Comparison of ENCODE assay signal across 23 cellular contexts in genomic region chr4:137015759-137016409, GRCh38.
DNase-seq lines count a peak whose midpoint lies in the region; ATAC-seq, FAIRE-seq and TF ChIP-seq lines count a peak whose summit lies in the region.
"Had no signal": no experiment of that assay in that cellular context is flagged by ENCODE, and none has a peak within 500 bp of the region (broad histone marks: within the 10 kb centered on the region; RNA-seq: fewer than 3 reads in every experiment).

No MANE protein-coding gene starts in this region.

- DNase-seq in HepG2 (ENCODE audit: low spot score), result no peak
- no peak for DNase-seq in right lobe of liver
- DNase-seq in astrocyte (ENCODE audit: low read depth), result peak; percentile 42
- DNase-seq in renal cortical epithelial cell (ENCODE audit: low read depth), result peak; percentile 7
- DNase-seq in SK-N-DZ (ENCODE audit: low spot score), result no peak
- no peak for DNase-seq in posterior cingulate gyrus
- DNase-seq: ACHN; Caco-2; CD4-positive, alpha-beta T cell; DMS79 treated with DMSO at 0.1 percent for 48 hours; GF-D8; GM23248; HFFc6; KBM-7 had no signal

- no peaks in the 10 kb centered on the region for H3K79me2 ChIP-seq in HepG2 (ENCODE audit: insufficient read depth, low read length)
- H3K79me2 ChIP-seq in astrocyte (ENCODE audit: insufficient read depth, low read length), result no peaks in the 10 kb centered on the region

- no peak overlapping the region for H3K4me3 ChIP-seq in HepG2 (replicated peaks in 1 of 3; ENCODE audit: insufficient read depth in 1 of 3, low read depth in 2 of 3, low read length in 3 of 3)
- H3K4me3 ChIP-seq in right lobe of liver, result no peak overlapping the region
- H3K4me3 ChIP-seq in HEK293 (ENCODE audit: low read depth, low read length), result no peak overlapping the region
- no peak overlapping the region for H3K4me3 ChIP-seq in astrocyte (ENCODE audit: insufficient read depth, low read depth, low read length)
- H3K4me3 ChIP-seq: GM23248, HAP-1 had no signal

- H3K4me1 ChIP-seq in HepG2 (ENCODE audit: insufficient read depth, low read length), result no peaks in the 10 kb centered on the region
- H3K4me1 ChIP-seq in right lobe of liver, result no peaks in the 10 kb centered on the region
- H3K4me1 ChIP-seq in HEK293 (ENCODE audit: control insufficient read depth, insufficient read depth, low read length), result no peaks in the 10 kb centered on the region
- no peaks in the 10 kb centered on the region for H3K4me1 ChIP-seq in astrocyte (ENCODE audit: insufficient read depth, low read length)
- H3K4me1 ChIP-seq: Caco-2, HAP-1 had no signal

- H3K4me3 Mint-ChIP-seq in astrocyte (ENCODE audit: unreplicated experiment), result no peak overlapping the region
- H3K4me3 Mint-ChIP-seq: CD4-positive, alpha-beta T cell; HFFc6; IgD-negative memory B cell had no signal

- TF ChIP-seq EP300 in HepG2 (IDR thresholded peaks at IDR 0.05; ENCODE audit: low read depth in 2 of 2, low read length in 2 of 2) (no peak), HepG2 (CRISPR knock-in tag; IDR thresholded peaks at IDR 0.05; ENCODE audit: borderline replicate concordance) (no peak)

- POLR2A ChIA-PET in HepG2 (lab: Yijun Ruan, JAX), result no interaction called here
- POLR2A ChIA-PET in HEK293 (lab: Yijun Ruan, JAX), result no interaction called here

- H3K27me3 ChIP-seq in HepG2 (ENCODE audit: control insufficient read depth in 1 of 2, insufficient read depth in 2 of 2, low read length in 2 of 2) (no peaks in the 10 kb centered on the region), right lobe of liver (no peaks in the 10 kb centered on the region), astrocyte (ENCODE audit: insufficient read depth, low read length) (no peaks in the 10 kb centered on the region)

- TF ChIP-seq CTCF in HepG2 (CRISPR knock-in tag; IDR thresholded peaks at IDR 0.05) (no peak), right lobe of liver (IDR thresholded peaks at IDR 0.05) (no peak), HEK293 (tag by site-specific recombination; IDR thresholded peaks at IDR 0.05) (no peak), astrocyte (IDR thresholded peaks at IDR 0.05; ENCODE audit: insufficient read depth, low read depth, low read length) (no peak)

- no peaks in the 10 kb centered on the region for H3K4me1 Mint-ChIP-seq in astrocyte (ENCODE audit: low read depth, unreplicated experiment)
- H3K4me1 Mint-ChIP-seq: IgD-negative memory B cell had no signal

- H3K27me3 Mint-ChIP-seq in astrocyte (ENCODE audit: low read depth, unreplicated experiment), result no peaks in the 10 kb centered on the region
- H3K27me3 Mint-ChIP-seq: CD4-positive, alpha-beta T cell; IgD-negative memory B cell had no signal

- no peaks in the 10 kb centered on the region for H3K9me3 ChIP-seq in HepG2 (ENCODE audit: low read length)
- no peaks in the 10 kb centered on the region for H3K9me3 ChIP-seq in right lobe of liver
- no peaks in the 10 kb centered on the region for H3K9me3 ChIP-seq in HEK293 (ENCODE audit: control insufficient read depth, insufficient read depth, low read depth, low read length)
- no peaks in the 10 kb centered on the region for H3K9me3 ChIP-seq in astrocyte (ENCODE audit: insufficient read depth, low read depth, low read length)
- H3K9me3 ChIP-seq: Caco-2, HAP-1 had no signal

- ATAC-seq in HepG2, result no peak
- ATAC-seq in right lobe of liver, result no peak
- no peak for ATAC-seq in GM19324 (IDR thresholded peaks at IDR 0.05; ENCODE audit: low FRiP score, unreplicated experiment)

- FAIRE-seq in HepG2 (lab: Jason Lieb, UNC), result no peak
- no peak for FAIRE-seq in astrocyte (lab: Jason Lieb, UNC)
- FAIRE-seq: A204.1, D721Med, GM19239, HTR-8/SVneo had no signal

- in situ Hi-C loops in HepG2 (cut with HindIII; ENCODE audit: extremely low pct_ligation_motif_present, low pct_unique_long_range_greater_than_20kb), result no loop called here

- no peak overlapping the region for H3K27ac ChIP-seq in HepG2 (ENCODE audit: extremely low read length, insufficient read depth, low read length)
- H3K27ac ChIP-seq in right lobe of liver, result no peak overlapping the region
- no peak overlapping the region for H3K27ac ChIP-seq in HEK293 (ENCODE audit: extremely low read depth, low read depth, low read length)
- no peak overlapping the region for H3K27ac ChIP-seq in astrocyte (ENCODE audit: low read depth, low read length)
- H3K27ac ChIP-seq: C4-2B, GM23248 had no signal

- H4K20me1 ChIP-seq in HepG2 (ENCODE audit: insufficient read depth, low read length), result no peaks in the 10 kb centered on the region
- no peaks in the 10 kb centered on the region for H4K20me1 ChIP-seq in astrocyte (ENCODE audit: insufficient read depth, low read length)

- no peaks in the 10 kb centered on the region for H3K9me3 Mint-ChIP-seq in astrocyte (ENCODE audit: unreplicated experiment)
- H3K9me3 Mint-ChIP-seq: HFFc6 had no signal

- H3K36me3 ChIP-seq in HepG2 (replicated peaks in 1 of 2; ENCODE audit: control insufficient read depth in 1 of 2, insufficient read depth in 2 of 2, low read length in 2 of 2) (no peaks in the 10 kb centered on the region), right lobe of liver (no peaks in the 10 kb centered on the region), HEK293 (ENCODE audit: control insufficient read depth in 2 of 2, insufficient read depth in 1 of 2, low read length in 2 of 2) (no peaks in the 10 kb centered on the region), astrocyte (ENCODE audit: insufficient read depth, low read length) (no peaks in the 10 kb centered on the region)
- H3K36me3 ChIP-seq: HAP-1 had no signal

- CTCF ChIA-PET in HepG2 (lab: Yijun Ruan, JAX; ENCODE audit: low intra/inter-chr PET ratio, low total read pairs), result no interaction called here
- CTCF ChIA-PET in HEK293 (lab: Yijun Ruan, JAX), result no interaction called here

- BruUV-seq in HepG2 (replicated peaks; lab: Mats Ljungman, UMichigan), result no TSS peak

- TF ChIP-seq RAD21 in HepG2 (CRISPR knock-in tag; IDR thresholded peaks at IDR 0.05), result no peak

- no peak overlapping the region for H2AFZ ChIP-seq in HepG2 (ENCODE audit: low read length)
- H2AFZ ChIP-seq in astrocyte (ENCODE audit: low read depth, low read length), result no peak overlapping the region
- H2AFZ ChIP-seq: GM23248 had no signal

- no peak overlapping the region for H3K27ac Mint-ChIP-seq in astrocyte (ENCODE audit: unreplicated experiment)
- H3K27ac Mint-ChIP-seq: CD4-positive, alpha-beta T cell; HFFc6; IgD-negative memory B cell had no signal

- H3K4me2 ChIP-seq in HepG2 (ENCODE audit: low read depth, low read length) (no peak overlapping the region), astrocyte (ENCODE audit: low read length) (no peak overlapping the region)

- WGBS in HepG2 (ENCODE audit: low lambda C conversion rate), result 4% methylated on average over 2 of the region's 2 CpGs
- 18% methylated on average over 2 of the region's 2 CpGs for WGBS in right lobe of liver (ENCODE audit: insufficient coverage, low coverage, low lambda C conversion rate, missing lambda C conversion rate)

- intact Hi-C loops in HepG2 (cut with micrococcal nuclease; ENCODE audit: unreplicated experiment) (no loop called here), right lobe of liver (cut with DNase I) (no loop called here), posterior cingulate gyrus (cut with DNase I) (no loop called here)

- H3K9ac ChIP-seq in HepG2 (ENCODE audit: insufficient read depth, low read depth, low read length) (no peak overlapping the region), astrocyte (ENCODE audit: low read length) (no peak overlapping the region)
- H3K9ac ChIP-seq: GM23248 had no signal

- H3K36me3 Mint-ChIP-seq in astrocyte (ENCODE audit: low read depth, unreplicated experiment), result no peaks in the 10 kb centered on the region
- H3K36me3 Mint-ChIP-seq: IgD-negative memory B cell had no signal

- TF ChIP-seq POLR2A in HepG2 (IDR thresholded peaks at IDR 0.05; ENCODE audit: insufficient read depth in 1 of 2, low read depth in 2 of 2, low read length in 2 of 2) (no peak), right lobe of liver (IDR thresholded peaks at IDR 0.05) (no peak)

TF ChIP-seq in HepG2, 621 proteins besides CTCF, POLR2A, EP300 and RAD21 (continues in another document):
- 0 out of 2 replicates have a peak, but pooled peaks have one; percentile 30 for TF ChIP-seq CREB1 (IDR thresholded peaks at IDR 0.05)
- TF ChIP-seq CREB1 (CRISPR knock-in tag; IDR thresholded peaks at IDR 0.05), result no peak
- TF ChIP-seq SNAPC2 (CRISPR knock-in tag; IDR thresholded peaks at IDR 0.05), result no peak
- peak; percentile 70 for TF ChIP-seq ATF7 (IDR thresholded peaks at IDR 0.05)
- TF ChIP-seq ATF7 (CRISPR knock-in tag; IDR thresholded peaks at IDR 0.05), result no peak
- TF ChIP-seq, protein P1, sequence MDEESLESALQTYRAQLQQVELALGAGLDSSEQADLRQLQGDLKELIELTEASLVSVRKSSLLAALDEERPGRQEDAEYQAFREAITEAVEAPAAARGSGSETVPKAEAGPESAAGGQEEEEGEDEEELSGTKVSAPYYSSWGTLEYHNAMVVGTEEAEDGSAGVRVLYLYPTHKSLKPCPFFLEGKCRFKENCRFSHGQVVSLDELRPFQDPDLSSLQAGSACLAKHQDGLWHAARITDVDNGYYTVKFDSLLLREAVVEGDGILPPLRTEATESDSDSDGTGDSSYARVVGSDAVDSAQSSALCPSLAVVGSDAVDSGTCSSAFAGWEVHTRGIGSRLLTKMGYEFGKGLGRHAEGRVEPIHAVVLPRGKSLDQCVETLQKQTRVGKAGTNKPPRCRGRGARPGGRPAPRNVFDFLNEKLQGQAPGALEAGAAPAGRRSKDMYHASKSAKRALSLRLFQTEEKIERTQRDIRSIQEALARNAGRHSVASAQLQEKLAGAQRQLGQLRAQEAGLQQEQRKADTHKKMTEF (CRISPR knock-in tag; IDR thresholded peaks at IDR 0.05), result no peak
- TF ChIP-seq STAT5B (CRISPR knock-in tag; IDR thresholded peaks at IDR 0.05), result no peak

TF ChIP-seq in HEK293, 187 proteins besides CTCF, POLR2A, EP300 and RAD21 (continues in another document):
- TF ChIP-seq ZNF311 (tag by site-specific recombination; IDR thresholded peaks at IDR 0.05; ENCODE audit: borderline replicate concordance) (no peak), ZNF549 (tag by site-specific recombination; IDR thresholded peaks at IDR 0.05) (no peak), ZNF768 (tag by site-specific recombination; IDR thresholded peaks at IDR 0.05) (no peak)

Comparison
In these comparisons a context has a peak if more than half of its experiments do, and no peak if none do; other contexts are left out.
1. DNase-seq: peak in astrocyte (single experiment) and renal cortical epithelial cell (single experiment); none in HepG2 (single experiment), right lobe of liver (0 of 3), SK-N-DZ (single experiment) and posterior cingulate gyrus (0 of 10).
2. Of the 63 proteins assayed by ChIP-seq in both HepG2 and HEK293: peak only in HepG2: none; only in HEK293: ATF2; in both: none; in neither: 62.